In the genomic region with DNA sequence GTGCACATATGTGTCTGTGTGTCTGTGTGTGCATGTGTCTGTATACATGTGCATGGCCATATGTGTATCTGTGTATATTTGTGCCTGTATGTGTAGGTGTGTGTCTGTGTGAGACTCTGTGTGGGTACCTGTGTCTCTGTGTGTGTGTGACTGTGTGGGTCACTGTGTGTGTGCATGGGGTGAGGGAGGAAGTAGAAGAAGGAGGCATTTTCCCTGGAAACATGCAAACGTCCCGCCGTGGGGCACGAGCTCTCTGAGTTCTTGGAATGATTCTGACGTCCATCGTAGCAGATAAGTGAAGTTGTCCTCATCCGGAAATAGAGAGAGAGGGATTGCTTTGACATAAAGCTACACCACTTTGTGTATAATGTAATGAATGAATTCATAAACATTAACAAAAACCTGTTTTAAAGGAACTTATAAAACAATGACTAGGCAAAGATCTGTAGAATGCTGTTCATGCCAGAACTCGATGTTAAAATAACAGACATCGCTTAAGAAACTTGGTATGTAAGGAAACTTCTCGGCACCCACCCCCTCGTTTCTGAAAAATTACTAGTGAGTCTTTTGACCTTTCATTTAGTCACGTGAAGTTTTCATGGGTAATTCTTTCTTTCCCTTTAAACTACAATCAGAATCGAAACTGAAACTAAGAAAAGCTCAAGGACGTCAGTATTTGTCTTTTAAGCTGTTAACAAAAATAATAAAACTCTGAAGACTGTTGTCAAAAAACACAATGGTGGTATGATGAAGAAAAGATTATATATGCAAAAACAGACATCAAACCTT, we compare ENCODE assay signal across 8 cellular contexts. TPM values are rescaled to one million over a fixed set of nuclear protein-coding genes. Genes with fewer than 3 reads are reported as not detected.
DNase-seq lines count a peak whose midpoint lies in the region; ATAC-seq and TF ChIP-seq lines count a peak whose summit lies in the region.

No MANE protein-coding gene starts in this region.

- H3K27ac Mint-ChIP-seq in activated CD4-positive, alpha-beta memory T cell treated with anti-CD3 and anti-CD28 coated beads for 36 hours, result peak overlapping the region; percentile 97

- ATAC-seq in HG03442 (IDR thresholded peaks at IDR 0.05; ENCODE audit: unreplicated experiment), result peak; percentile 45
- no peak for ATAC-seq in HG02588 (IDR thresholded peaks at IDR 0.05; ENCODE audit: unreplicated experiment)

- H3K4me3 ChIP-seq in fibroblast of mammary gland (ENCODE audit: control insufficient read depth, low read depth, low read length), result peak overlapping the region; percentile 18

- DNase-seq in COLO829 (ENCODE audit: low spot score) (peak; percentile 65), fibroblast of mammary gland (ENCODE audit: low read depth) (peak; percentile 82), pons (ENCODE audit: low spot score) (peak; percentile 66), NCI-H446 (lab: John Stamatoyannopoulos, UW) (no peak), NCI-H1105 treated with DMSO at 0.1 percent for 48 hours (lab: John Stamatoyannopoulos, UW) (no peak)
- peak; percentile 70 for DNase-seq in activated CD4-positive, alpha-beta memory T cell treated with anti-CD3 and anti-CD28 coated beads for 36 hours

- intact Hi-C loops in activated CD4-positive, alpha-beta memory T cell treated with anti-CD3 and anti-CD28 coated beads for 36 hours (cut with micrococcal nuclease), result loop anchor here (1.0 to 2.0 kb wide), 6 partner anchors 17 to 68 kb away; no protein-coding TSS in a partner anchor

- POLR2A ChIA-PET in activated CD4-positive, alpha-beta memory T cell treated with anti-CD3 and anti-CD28 coated beads for 36 hours (lab: Charles Lee), result interaction anchor here (0.6 to 4.1 kb wide), 14 partner anchors 9 to 87 kb away, joined by 3 to 50 read pairs (median 4); a partner anchor contains a TSS

- peaks cover 63% of the 10 kb centered on the region for H3K4me1 Mint-ChIP-seq in activated CD4-positive, alpha-beta memory T cell treated with anti-CD3 and anti-CD28 coated beads for 36 hours (ENCODE audit: low read depth)

- no peaks in the 10 kb centered on the region for H3K36me3 Mint-ChIP-seq in activated CD4-positive, alpha-beta memory T cell treated with anti-CD3 and anti-CD28 coated beads for 36 hours

- peak overlapping the region; percentile 56 for H3K4me3 Mint-ChIP-seq in activated CD4-positive, alpha-beta memory T cell treated with anti-CD3 and anti-CD28 coated beads for 36 hours

- H3K27me3 Mint-ChIP-seq in activated CD4-positive, alpha-beta memory T cell treated with anti-CD3 and anti-CD28 coated beads for 36 hours, result no peaks in the 10 kb centered on the region

- CTCF ChIA-PET in activated CD4-positive, alpha-beta memory T cell treated with anti-CD3 and anti-CD28 coated beads for 36 hours (lab: Charles Lee), result interaction anchor here (0.9 to 2.0 kb wide), 5 partner anchors 17 to 828 kb away, joined by 3 to 7 read pairs (median 4); no protein-coding TSS in a partner anchor

- no peak for TF ChIP-seq CTCF in fibroblast of mammary gland (conservative IDR thresholded peaks at IDR 0.05; ENCODE audit: control insufficient read depth, insufficient read depth, low read depth, low read length)

- no peaks in the 10 kb centered on the region for H3K9me3 Mint-ChIP-seq in activated CD4-positive, alpha-beta memory T cell treated with anti-CD3 and anti-CD28 coated beads for 36 hours

RNA-seq across cellular contexts. Expression of a gene that starts 43.6 kb away (rescaled TPM):
- 100 to 1,000 TPM; 144 to 151 TPM for total RNA-seq in activated CD4-positive, alpha-beta memory T cell treated with anti-CD3 and anti-CD28 coated beads for 36 hours

Comparison
In these comparisons a context has a peak if more than half of its experiments do, and no peak if none do; other contexts are left out.
1. DNase-seq: peak in COLO829 (single experiment), activated CD4-positive, alpha-beta memory T cell treated with anti-CD3 and anti-CD28 coated beads for 36 hours (single experiment), fibroblast of mammary gland (single experiment) and pons (single experiment); none in NCI-H446 (0 of 2) and NCI-H1105 treated with DMSO at 0.1 percent for 48 hours (single experiment).